ENCODE assay signal across 24 cellular contexts in genomic region chr13:46660859-46661258, GRCh38.
DNase-seq lines count a peak whose midpoint lies in the region; ATAC-seq, FAIRE-seq and TF ChIP-seq lines count a peak whose summit lies in the region.
"Had no signal": no experiment of that assay in that cellular context is flagged by ENCODE, and none has a peak within 500 bp of the region (broad histone marks: within the 10 kb centered on the region; RNA-seq: fewer than 3 reads in every experiment).

No MANE protein-coding gene starts in this region.

- CTCF ChIA-PET in PC-3 (lab: Charles Lee) = no interaction called here

- BruUV-seq in PC-3 (replicated peaks; lab: Mats Ljungman, UMichigan) = no TSS peak

- peaks cover 4% of the 10 kb centered on the region; the same call in 1 of the 2 replicates for H4K20me1 ChIP-seq in PC-3 (ENCODE audit: low read length)

- DNase-seq in left ventricle myocardium inferior (no peak), heart right ventricle (no peak), left lobe of liver (ENCODE audit: low spot score) (no peak), pancreas (no peak), GM12892 (ENCODE audit: insufficient read length) (no peak), NAMALWA (ENCODE audit: low spot score) (no peak), PC-3 (no peak)
- DNase-seq in stimulated activated CD4-positive, alpha-beta T cell treated with anti-CD3 and anti-CD28 coated beads, Interleukin-2, amount 100 ng/mL, for 24 hours = no peak
- DNase-seq: 8988T; activated CD4-positive, CD25-positive, alpha-beta regulatory T cell; activated naive CD4-positive, alpha-beta T cell treated with anti-CD3 and anti-CD28 coated beads for 36 hours; activated T-cell treated with anti-CD3 and anti-CD28 coated beads, Interleukin-2, amount 50 U/mL, for 72 hours; CD4-positive, CD25-positive, alpha-beta regulatory T cell; effector CD8-positive, alpha-beta T cell; glutamatergic neuron; GOT3; NCI-H1694; NCI-H524 treated with DMSO at 0.1 percent for 48 hours; retina; stimulated activated CD4-positive, alpha-beta T cell treated with anti-CD3 and anti-CD28 coated beads, Interleukin-1b, Interleukin-23, amount 100 ng/mL, for 48 hours; SW 1271; T1000 had no signal

- H3K27ac ChIP-seq in left ventricle myocardium inferior (replicated peaks) = peak overlapping the region; percentile 2
- H3K27ac ChIP-seq in heart right ventricle = peak overlapping the region in 1 of 10 donors; percentile 2
- peak overlapping the region in 2 of 4 donors; percentile 4 to 28 for H3K27ac ChIP-seq in pancreas
- H3K27ac ChIP-seq in PC-3 (ENCODE audit: low read length) = no peak overlapping the region

- no peaks in the 10 kb centered on the region for H3K9me2 ChIP-seq in PC-3 (replicated peaks; ENCODE audit: low read length)

- H3K4me3 ChIP-seq in left ventricle myocardium inferior (no peak overlapping the region), heart right ventricle (no peak overlapping the region), pancreas (no peak overlapping the region), PC-3 (ENCODE audit: low read length) (no peak overlapping the region)
- H3K4me3 ChIP-seq: smooth muscle cell had no signal

- H3K4me1 ChIP-seq in left ventricle myocardium inferior = peaks cover 92% of the 10 kb centered on the region
- H3K4me1 ChIP-seq in heart right ventricle = peaks cover 4 to 95% (median 62%) of the 10 kb centered on the region in 9 donors
- peaks cover 3 to 46% (median 25%) of the 10 kb centered on the region in 3 donors for H3K4me1 ChIP-seq in pancreas
- H3K4me1 ChIP-seq in PC-3 (ENCODE audit: insufficient read depth, low read length) = peaks cover 13% of the 10 kb centered on the region

- no peak overlapping the region for H2AFZ ChIP-seq in PC-3 (ENCODE audit: low read length)

- H3F3A ChIP-seq in PC-3 (ENCODE audit: low read length, unreplicated experiment) = no peaks in the 10 kb centered on the region

- H3K9me3 ChIP-seq in left ventricle myocardium inferior (replicated peaks) = no peaks in the 10 kb centered on the region
- H3K9me3 ChIP-seq in heart right ventricle = no peaks in the 10 kb centered on the region
- no peaks in the 10 kb centered on the region for H3K9me3 ChIP-seq in pancreas
- H3K9me3 ChIP-seq in PC-3 (ENCODE audit: low read length) = no peaks in the 10 kb centered on the region

- POLR2A ChIA-PET in PC-3 (lab: Charles Lee; ENCODE audit: unreplicated experiment) = no interaction called here

- no peak for TF ChIP-seq CTCF in left ventricle myocardium inferior (IDR thresholded peaks at IDR 0.05; ENCODE audit: borderline replicate concordance)
- no peak for TF ChIP-seq CTCF in heart right ventricle (IDR thresholded peaks at IDR 0.05)
- TF ChIP-seq CTCF in pancreas (IDR thresholded peaks at IDR 0.05) = no peak
- no peak for TF ChIP-seq CTCF in PC-3 (conservative IDR thresholded peaks at IDR 0.05; ENCODE audit: low read depth, low read length)

- H3K79me2 ChIP-seq in PC-3 (ENCODE audit: low read length) = peaks cover 10% of the 10 kb centered on the region; the same call in 1 of the 2 replicates

- no peak overlapping the region for H3K4me2 ChIP-seq in PC-3 (ENCODE audit: low read length)
- H3K4me2 ChIP-seq: smooth muscle cell had no signal

- intact Hi-C loops in left ventricle myocardium inferior (cut with micrococcal nuclease) = loop anchor here (10.0 kb wide), 1 partner anchor 106 kb away; the partner anchor contains the start of gene LRCH1
- intact Hi-C loops in heart right ventricle (cut with DNase I) = loop anchor here in 1 of 10 donors (10.0 kb wide), 1 partner anchor 56 kb away; no protein-coding TSS in a partner anchor
- intact Hi-C loops in pancreas (cut with DNase I) = no loop called here
- intact Hi-C loops in PC-3 (cut with micrococcal nuclease) = loop anchor here (10.0 kb wide), 1 partner anchor 106 kb away; the partner anchor contains the start of gene LRCH1

- ATAC-seq in heart right ventricle (no peak), left lobe of liver (peak; percentile 68), pancreas (peak in 3 of 4 donors; percentile 6 to 24 (median 21)), PC-3 (no peak)
- ATAC-seq: activated T-cell treated with anti-CD3 and anti-CD28 coated beads, Interleukin-2, amount 50 U/mL, for 72 hours had no signal

- H3K36me3 ChIP-seq in left ventricle myocardium inferior = no peaks in the 10 kb centered on the region
- no peaks in the 10 kb centered on the region for H3K36me3 ChIP-seq in heart right ventricle
- H3K36me3 ChIP-seq in pancreas = no peaks in the 10 kb centered on the region
- H3K36me3 ChIP-seq in PC-3 (ENCODE audit: low read depth, low read length) = no peaks in the 10 kb centered on the region

- no peak for TF ChIP-seq POLR2A in GM12892 (IDR thresholded peaks at IDR 0.05; ENCODE audit: low read depth, low read length)

- FAIRE-seq in pancreas (lab: Jason Lieb, UNC) (no peak), GM12892 (lab: Jason Lieb, UNC) (no peak)
- FAIRE-seq: RCC 7860 had no signal

- H3K27me3 ChIP-seq in left ventricle myocardium inferior (ENCODE audit: low read depth) = no peaks in the 10 kb centered on the region
- H3K27me3 ChIP-seq in heart right ventricle = no peaks in the 10 kb centered on the region
- no peaks in the 10 kb centered on the region for H3K27me3 ChIP-seq in pancreas
- H3K27me3 ChIP-seq in PC-3 (ENCODE audit: low read length) = no peaks in the 10 kb centered on the region

- 89 to 90% methylated on average over 4 of the region's 4 CpGs for WGBS in heart right ventricle, 2 donors
- 45 to 49% methylated on average over 4 of the region's 4 CpGs for WGBS in pancreas, 2 donors

- H3K9ac ChIP-seq in PC-3 (ENCODE audit: low read length) = no peak overlapping the region

Comparison
In these comparisons a context has a peak if more than half of its experiments do, and no peak if none do; other contexts are left out.
1. ATAC-seq: peak in left lobe of liver (single experiment) and pancreas (3 of 4); none in heart right ventricle (0 of 8) and PC-3 (single experiment).
2. intact Hi-C loops: an anchor here in left ventricle myocardium inferior (10.0 kb wide) and PC-3 (10.0 kb wide); none called in pancreas.